9 cellular contexts compared by ENCODE assay signal in the genomic region with DNA sequence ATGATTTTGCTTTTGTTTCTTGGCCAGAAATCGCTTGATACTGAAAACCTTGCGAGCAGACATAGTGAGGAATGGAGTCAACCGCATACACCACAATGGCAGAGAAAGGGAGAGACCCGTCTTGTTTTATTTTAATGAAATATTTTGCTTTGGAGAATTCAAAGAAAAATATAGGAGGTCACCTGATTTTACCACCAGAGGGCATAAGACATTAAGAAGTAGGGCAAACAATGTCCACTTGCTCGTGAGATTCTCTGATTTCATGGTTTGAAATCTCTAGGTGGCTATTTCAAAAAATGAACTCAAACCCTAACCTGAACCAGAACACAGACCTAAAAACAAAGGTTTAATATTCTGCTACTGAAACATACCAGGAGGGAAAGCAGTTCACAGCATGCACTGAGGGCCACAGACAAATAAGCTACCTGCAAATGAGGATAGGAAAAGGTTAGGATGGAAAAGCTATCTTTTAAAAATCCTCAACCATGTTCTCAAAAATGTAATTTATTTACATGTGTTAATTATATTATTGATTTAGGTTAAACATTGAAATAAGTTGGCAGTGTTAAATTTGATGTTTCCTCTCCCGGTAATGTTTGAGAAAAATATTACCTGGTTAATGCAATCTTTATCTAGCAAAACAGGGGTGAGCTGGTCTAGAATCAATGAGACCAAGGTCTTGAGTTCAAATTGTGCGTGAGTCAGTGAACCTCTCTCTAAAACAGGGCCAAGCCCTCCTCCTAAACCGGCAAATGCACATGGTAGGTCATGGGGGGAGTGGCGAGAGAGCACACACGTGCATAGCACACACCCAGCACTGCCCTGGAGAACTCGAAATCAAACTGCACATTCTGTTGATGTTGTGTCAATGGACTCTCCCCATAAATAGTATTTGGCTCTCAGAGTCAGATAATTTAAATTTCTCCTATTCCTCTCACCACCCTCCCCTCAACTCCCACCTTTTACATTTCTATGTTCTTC. TPM values are rescaled to one million over a fixed set of nuclear protein-coding genes. Genes with fewer than 3 reads are reported as not detected.
DNase-seq lines count a peak whose midpoint lies in the region; TF ChIP-seq lines count a peak whose summit lies in the region.
"Had no signal": no experiment of that assay in that cellular context is flagged by ENCODE, and none has a peak within 500 bp of the region (broad histone marks: within the 10 kb centered on the region; RNA-seq: fewer than 3 reads in every experiment).

No MANE protein-coding gene starts in this region.

- TF ChIP-seq CTCF in LNCAP (IDR thresholded peaks at IDR 0.05), result peak; percentile 63
- TF ChIP-seq CTCF in osteocyte (IDR thresholded peaks at IDR 0.05), result peak; percentile 40

- no peaks in the 10 kb centered on the region for H3K27me3 ChIP-seq in MG63
- H3K27me3 ChIP-seq: gastrocnemius medialis had no signal

- no peaks in the 10 kb centered on the region for H3K36me3 ChIP-seq in MG63
- H3K36me3 ChIP-seq: gastrocnemius medialis had no signal

- DNase-seq in NCI-H345 (lab: John Stamatoyannopoulos, UW), result peak; percentile 4
- DNase-seq in NCI-H345 treated with DMSO at 0.1 percent for 48 hours (lab: John Stamatoyannopoulos, UW; ENCODE audit: unreplicated experiment), result no peak
- DNase-seq in astrocyte of the hippocampus (ENCODE audit: low read depth, low spot score), result peak; percentile 7
- no peak for DNase-seq in osteocyte (ENCODE audit: extremely low spot score, unreplicated experiment)
- no peak for DNase-seq in amniotic stem cell (lab: John Stamatoyannopoulos, UW)
- no peak for DNase-seq in superior temporal gyrus (ENCODE audit: extremely low spot score)
- no peak for DNase-seq in MG63
- DNase-seq: gastrocnemius medialis had no signal

- no peak overlapping the region for H3K27ac Mint-ChIP-seq in osteocyte (ENCODE audit: unreplicated experiment)

- no peaks in the 10 kb centered on the region for H3K4me1 Mint-ChIP-seq in osteocyte (ENCODE audit: unreplicated experiment)

- H3K27me3 Mint-ChIP-seq in osteocyte (ENCODE audit: unreplicated experiment), result no peaks in the 10 kb centered on the region

- H3K4me3 Mint-ChIP-seq in osteocyte (ENCODE audit: unreplicated experiment), result no peak overlapping the region

- H3K9me3 ChIP-seq in MG63, result no peaks in the 10 kb centered on the region
- H3K9me3 ChIP-seq: gastrocnemius medialis had no signal

- H3K4me3 ChIP-seq in MG63, result no peak overlapping the region
- H3K4me3 ChIP-seq: gastrocnemius medialis had no signal

- H3K36me3 Mint-ChIP-seq in osteocyte (ENCODE audit: unreplicated experiment), result no peaks in the 10 kb centered on the region

- H3K9me3 Mint-ChIP-seq in osteocyte (ENCODE audit: unreplicated experiment), result no peaks in the 10 kb centered on the region

RNA-seq across cellular contexts. Expression of a gene that starts 12.5 kb away (rescaled TPM):
- total RNA-seq in osteocyte, result not detected in 2 replicates
- total RNA-seq in MG63 (2014; rRNA removed; shearing (Covaris generic); ENCODE audit: low replicate concordance), result not detected in 2 replicates
- total RNA-seq: gastrocnemius medialis had no signal

Comparison
In these comparisons a context has a peak if more than half of its experiments do, and no peak if none do; other contexts are left out.
1. DNase-seq: peak in NCI-H345 (single experiment) and astrocyte of the hippocampus (single experiment); none in NCI-H345 treated with DMSO at 0.1 percent for 48 hours (single experiment), osteocyte (single experiment), amniotic stem cell (single experiment), superior temporal gyrus (single experiment) and MG63 (single experiment).